Comparison of ENCODE assay signal across 1 cellular context in genomic region chr9:221989-222776, GRCh38.
TF ChIP-seq lines count a peak whose summit lies in the region.

No MANE protein-coding gene starts in this region.

TF ChIP-seq in WTC11, 78 proteins besides CTCF, POLR2A, EP300 and RAD21 (continued from another document):
- no peak for TF ChIP-seq HMGXB4 (CRISPR knock-in tag; IDR thresholded peaks at IDR 0.05)
- no peak for TF ChIP-seq ZNF532 (CRISPR knock-in tag; IDR thresholded peaks at IDR 0.05; ENCODE audit: borderline replicate concordance)
- TF ChIP-seq ZNF121 (CRISPR knock-in tag; IDR thresholded peaks at IDR 0.05) = no peak
- TF ChIP-seq ZNF219 (CRISPR knock-in tag; IDR thresholded peaks at IDR 0.05; ENCODE audit: borderline replicate concordance) = no peak
- TF ChIP-seq NFE2L1 (CRISPR knock-in tag; IDR thresholded peaks at IDR 0.05) = no peak
- no peak for TF ChIP-seq ZNF396 (CRISPR knock-in tag; IDR thresholded peaks at IDR 0.05; ENCODE audit: borderline replicate concordance)
- TF ChIP-seq ZNF281 (CRISPR knock-in tag; IDR thresholded peaks at IDR 0.05) = no peak
- TF ChIP-seq FOXJ3 (CRISPR knock-in tag; IDR thresholded peaks at IDR 0.05; ENCODE audit: borderline replicate concordance) = no peak
- TF ChIP-seq SP1 (CRISPR knock-in tag; conservative IDR thresholded peaks at IDR 0.05) = no peak
- no peak for TF ChIP-seq RELA (CRISPR knock-in tag; IDR thresholded peaks at IDR 0.05; ENCODE audit: borderline replicate concordance)
- no peak for TF ChIP-seq USF1 (CRISPR knock-in tag; IDR thresholded peaks at IDR 0.05)
- TF ChIP-seq E2F1 (CRISPR knock-in tag; IDR thresholded peaks at IDR 0.05) = no peak
